Comparison of ENCODE assay signal across 16 cellular contexts in the genomic region with DNA sequence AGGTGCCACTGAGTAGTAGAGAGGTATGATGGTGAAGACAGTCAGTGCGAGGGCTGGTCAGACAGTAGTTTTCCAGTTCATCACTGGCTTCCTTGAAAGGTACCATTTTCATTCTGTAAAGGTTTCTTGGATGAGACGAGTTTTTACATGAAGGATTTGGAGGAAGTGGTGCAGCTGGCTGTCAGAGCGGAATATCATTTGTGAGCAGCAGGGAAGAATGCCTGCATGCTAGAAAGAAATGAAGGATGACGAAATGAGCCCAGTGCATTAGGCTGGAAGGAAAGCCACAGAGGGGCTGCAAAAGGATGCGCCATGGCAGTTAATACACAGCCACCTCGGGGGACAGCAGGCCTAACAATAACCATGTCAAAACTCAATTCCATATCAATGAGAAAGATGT.
DNase-seq lines count a peak whose midpoint lies in the region; ATAC-seq and TF ChIP-seq lines count a peak whose summit lies in the region.
"Had no signal": no experiment of that assay in that cellular context is flagged by ENCODE, and none has a peak within 500 bp of the region (broad histone marks: within the 10 kb centered on the region; RNA-seq: fewer than 3 reads in every experiment).

No MANE protein-coding gene starts in this region.

- no peak overlapping the region for H3K27ac Mint-ChIP-seq in GM23338
- H3K27ac Mint-ChIP-seq: B cell; CD4-positive, CD25-positive, alpha-beta regulatory T cell; CD8-positive, alpha-beta T cell; H9 had no signal

- peaks cover 8% of the 10 kb centered on the region for H3K4me1 Mint-ChIP-seq in GM23338
- H3K4me1 Mint-ChIP-seq: B cell; CD4-positive, CD25-positive, alpha-beta regulatory T cell; H9 had no signal

- H3K36me3 ChIP-seq in GM23338 (ENCODE audit: insufficient read depth), result no peaks in the 10 kb centered on the region
- H3K36me3 ChIP-seq in neural cell (ENCODE audit: insufficient read depth, low read length), result no peaks in the 10 kb centered on the region
- H3K36me3 ChIP-seq: BLaER1 had no signal

- no peak overlapping the region for H3K9ac ChIP-seq in neural cell (ENCODE audit: low read length)
- H3K9ac ChIP-seq: BLaER1, GM23248 had no signal

- 0 out of 2 replicates have a peak, but pooled peaks cover 5% of the 10 kb centered on the region for H3K4me1 ChIP-seq in GM23338 (ENCODE audit: insufficient read depth)
- H3K4me1 ChIP-seq: BLaER1, Caco-2 had no signal

- H3K4me3 ChIP-seq in GM23338 (no peak overlapping the region), neural cell (ENCODE audit: low read length) (no peak overlapping the region)
- H3K4me3 ChIP-seq: BLaER1, GM23248 had no signal

- H2AFZ ChIP-seq in GM23338 (peak overlapping the region; percentile 4; the same call in 1 of the 2 replicates), neural cell (ENCODE audit: low read depth, low read length) (no peak overlapping the region)
- H2AFZ ChIP-seq: GM23248 had no signal

- TF ChIP-seq CTCF in GM23338 (conservative IDR thresholded peaks at IDR 0.05; ENCODE audit: low read depth in 2 of 2) (no peak), neural cell (IDR thresholded peaks at IDR 0.05; ENCODE audit: poor library complexity, severe bottlenecking) (no peak)

- no peak for DNase-seq in GM23338 (ENCODE audit: low spot score)
- peak; percentile 46 for DNase-seq in cerebellar cortex (ENCODE audit: low spot score)
- DNase-seq in superior temporal gyrus (ENCODE audit: extremely low spot score), result no peak
- DNase-seq in NOMO-1 (lab: John Stamatoyannopoulos, UW; ENCODE audit: unreplicated experiment in 2 of 2), result no peak
- no peak for DNase-seq in SW480 (ENCODE audit: low spot score)
- DNase-seq: Caco-2; CD4-positive, CD25-positive, alpha-beta regulatory T cell; CD8-positive, alpha-beta T cell; DMS153; GM23248; H9 had no signal

- H3K9me3 Mint-ChIP-seq in GM23338, result no peaks in the 10 kb centered on the region
- H3K9me3 Mint-ChIP-seq: H9 had no signal

- H3K36me3 Mint-ChIP-seq in GM23338 (ENCODE audit: low read depth), result no peaks in the 10 kb centered on the region
- H3K36me3 Mint-ChIP-seq: CD4-positive, CD25-positive, alpha-beta regulatory T cell; CD8-positive, alpha-beta T cell had no signal

- ATAC-seq in GM23338, result no peak
- ATAC-seq: CD8-positive, alpha-beta T cell; HCT116 had no signal

- H4K20me1 ChIP-seq in GM23338 (replicated peaks; ENCODE audit: insufficient read depth) (no peaks in the 10 kb centered on the region), neural cell (ENCODE audit: insufficient read depth) (no peaks in the 10 kb centered on the region)
- H4K20me1 ChIP-seq: BLaER1 had no signal

- H3K79me2 ChIP-seq in GM23338 (replicated peaks; ENCODE audit: insufficient read depth) (no peaks in the 10 kb centered on the region), neural cell (replicated peaks; ENCODE audit: insufficient read depth, low read length) (no peaks in the 10 kb centered on the region)

- H3K27me3 ChIP-seq in GM23338 (ENCODE audit: insufficient read depth) (no peaks in the 10 kb centered on the region), neural cell (ENCODE audit: insufficient read depth, low read depth, low read length) (no peaks in the 10 kb centered on the region)
- H3K27me3 ChIP-seq: BLaER1 had no signal

- H3K4me2 ChIP-seq in GM23338 (no peak overlapping the region), neural cell (ENCODE audit: low read length) (no peak overlapping the region)
- H3K4me2 ChIP-seq: BLaER1 had no signal

- H3K27me3 Mint-ChIP-seq in GM23338 (ENCODE audit: insufficient read depth, low read depth, poor library complexity), result no peaks in the 10 kb centered on the region
- H3K27me3 Mint-ChIP-seq: B cell; CD4-positive, CD25-positive, alpha-beta regulatory T cell had no signal

- H3K9me2 ChIP-seq in GM23338 (ENCODE audit: insufficient read depth) (no peaks in the 10 kb centered on the region), neural cell (ENCODE audit: insufficient read depth, low read length) (no peaks in the 10 kb centered on the region)

- H3K27ac ChIP-seq in GM23338 (ENCODE audit: low read depth), result no peak overlapping the region
- peak overlapping the region; percentile 27 for H3K27ac ChIP-seq in neural cell (ENCODE audit: low read length)
- H3K27ac ChIP-seq: BLaER1, C4-2B, GM23248 had no signal

- no peak for TF ChIP-seq RAD21 in neural cell (conservative IDR thresholded peaks at IDR 0.05)

- H3K9me3 ChIP-seq in neural cell (ENCODE audit: low read length), result no peaks in the 10 kb centered on the region
- H3K9me3 ChIP-seq: BLaER1, Caco-2 had no signal

- H3F3A ChIP-seq in GM23338 (replicated peaks; ENCODE audit: low read depth) (no peaks in the 10 kb centered on the region), neural cell (ENCODE audit: insufficient read depth, low read length, poor library complexity, severe bottlenecking) (peaks cover 2% of the 10 kb centered on the region)

- H3K4me3 Mint-ChIP-seq in GM23338, result no peak overlapping the region
- H3K4me3 Mint-ChIP-seq: B cell; CD4-positive, CD25-positive, alpha-beta regulatory T cell; CD8-positive, alpha-beta T cell; H9 had no signal

- TF ChIP-seq EP300 in neural cell (conservative IDR thresholded peaks at IDR 0.05; ENCODE audit: poor library complexity, severe bottlenecking), result peak; percentile 49

TF ChIP-seq in GM23338, 12 proteins besides CTCF, POLR2A, EP300 and RAD21 (continues in another document):
- TF ChIP-seq ZNF114 (CRISPR knock-in tag; IDR thresholded peaks at IDR 0.05) (no peak), NANOG (IDR thresholded peaks at IDR 0.05; ENCODE audit: borderline replicate concordance) (no peak), STAT1 (IDR thresholded peaks at IDR 0.05; ENCODE audit: unreplicated experiment) (no peak), POLR2AphosphoS5 (IDR thresholded peaks at IDR 0.05; ENCODE audit: low read depth) (no peak), EZH2 (IDR thresholded peaks at IDR 0.05; ENCODE audit: low read depth, unreplicated experiment) (no peak), ZNF331 (CRISPR knock-in tag; IDR thresholded peaks at IDR 0.05; ENCODE audit: low read depth) (no peak)
- TF ChIP-seq, protein P1, sequence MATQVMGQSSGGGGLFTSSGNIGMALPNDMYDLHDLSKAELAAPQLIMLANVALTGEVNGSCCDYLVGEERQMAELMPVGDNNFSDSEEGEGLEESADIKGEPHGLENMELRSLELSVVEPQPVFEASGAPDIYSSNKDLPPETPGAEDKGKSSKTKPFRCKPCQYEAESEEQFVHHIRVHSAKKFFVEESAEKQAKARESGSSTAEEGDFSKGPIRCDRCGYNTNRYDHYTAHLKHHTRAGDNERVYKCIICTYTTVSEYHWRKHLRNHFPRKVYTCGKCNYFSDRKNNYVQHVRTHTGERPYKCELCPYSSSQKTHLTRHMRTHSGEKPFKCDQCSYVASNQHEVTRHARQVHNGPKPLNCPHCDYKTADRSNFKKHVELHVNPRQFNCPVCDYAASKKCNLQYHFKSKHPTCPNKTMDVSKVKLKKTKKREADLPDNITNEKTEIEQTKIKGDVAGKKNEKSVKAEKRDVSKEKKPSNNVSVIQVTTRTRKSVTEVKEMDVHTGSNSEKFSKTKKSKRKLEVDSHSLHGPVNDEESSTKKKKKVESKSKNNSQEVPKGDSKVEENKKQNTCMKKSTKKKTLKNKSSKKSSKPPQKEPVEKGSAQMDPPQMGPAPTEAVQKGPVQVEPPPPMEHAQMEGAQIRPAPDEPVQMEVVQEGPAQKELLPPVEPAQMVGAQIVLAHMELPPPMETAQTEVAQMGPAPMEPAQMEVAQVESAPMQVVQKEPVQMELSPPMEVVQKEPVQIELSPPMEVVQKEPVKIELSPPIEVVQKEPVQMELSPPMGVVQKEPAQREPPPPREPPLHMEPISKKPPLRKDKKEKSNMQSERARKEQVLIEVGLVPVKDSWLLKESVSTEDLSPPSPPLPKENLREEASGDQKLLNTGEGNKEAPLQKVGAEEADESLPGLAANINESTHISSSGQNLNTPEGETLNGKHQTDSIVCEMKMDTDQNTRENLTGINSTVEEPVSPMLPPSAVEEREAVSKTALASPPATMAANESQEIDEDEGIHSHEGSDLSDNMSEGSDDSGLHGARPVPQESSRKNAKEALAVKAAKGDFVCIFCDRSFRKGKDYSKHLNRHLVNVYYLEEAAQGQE (IDR thresholded peaks at IDR 0.05; ENCODE audit: unreplicated experiment), result no peak

TF ChIP-seq in neural cell, 6 proteins besides CTCF, POLR2A, EP300 and RAD21:
- peak; percentile 20 for TF ChIP-seq POLR2AphosphoS5 (IDR thresholded peaks at IDR 0.05)
- TF ChIP-seq, protein P1 (IDR thresholded peaks at IDR 0.05; ENCODE audit: borderline replicate concordance), result peak; percentile 64
- TF ChIP-seq EZH2 (IDR thresholded peaks at IDR 0.05; ENCODE audit: borderline replicate concordance, insufficient read depth, low read length, poor library complexity, severe bottlenecking), result no peak
- peak; percentile 22 for TF ChIP-seq SMC3 (conservative IDR thresholded peaks at IDR 0.05; ENCODE audit: poor library complexity)
